20 cellular contexts compared by ENCODE assay signal in the genomic region with DNA sequence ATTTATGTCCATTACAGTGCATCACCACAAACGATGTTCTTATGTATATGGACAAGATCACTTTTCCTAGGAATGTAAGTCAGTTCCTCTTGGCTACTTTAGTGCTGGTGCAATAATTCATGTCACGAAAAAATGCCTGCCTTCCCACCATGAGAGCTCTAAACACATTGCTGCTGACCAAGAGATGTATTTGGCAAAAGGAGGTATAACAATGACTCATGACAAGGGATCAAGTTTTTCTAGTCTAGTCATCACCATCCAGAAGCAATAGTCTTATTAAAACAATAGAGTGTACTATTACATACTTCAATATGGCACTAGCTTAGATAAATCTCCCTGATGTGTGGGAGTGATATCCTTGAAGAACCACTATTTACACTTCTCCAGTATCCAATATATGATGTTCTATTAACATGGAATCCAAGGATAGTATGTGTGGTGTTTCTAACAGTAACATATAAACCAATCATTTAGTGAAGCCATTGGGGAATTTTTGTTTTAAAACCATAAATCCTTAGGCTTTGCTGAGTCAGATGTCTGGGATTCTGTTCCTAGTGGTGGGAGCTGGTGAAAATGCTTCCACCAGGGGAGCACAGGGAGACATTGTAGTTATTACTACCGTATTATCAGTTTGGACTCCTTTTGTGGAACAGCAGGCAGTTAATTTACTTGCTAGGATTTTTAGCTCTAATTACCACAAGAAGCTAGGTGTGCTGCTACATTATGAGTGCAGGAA.
A peak's percentile ranks its signal among the peaks of the same experiment; 100 is the strongest.
DNase-seq lines count a peak whose midpoint lies in the region; ATAC-seq and TF ChIP-seq lines count a peak whose summit lies in the region.
"Had no signal": no experiment of that assay in that cellular context is flagged by ENCODE, and none has a peak within 500 bp of the region (broad histone marks: within the 10 kb centered on the region; RNA-seq: fewer than 3 reads in every experiment).

No MANE protein-coding gene starts in this region.

- CTCF ChIA-PET in RWPE1 (lab: Yijun Ruan, JAX): no interaction called here

- H4K20me1 ChIP-seq in smooth muscle cell (ENCODE audit: low read depth): no peaks in the 10 kb centered on the region

- DNase-seq in DMS53 (lab: John Stamatoyannopoulos, UW): peak; percentile 28
- no peak for DNase-seq in DMS53 treated with DMSO at 0.1 percent for 48 hours (lab: John Stamatoyannopoulos, UW; ENCODE audit: unreplicated experiment)
- DNase-seq in RWPE1 (ENCODE audit: low spot score): peak; percentile 8
- DNase-seq in fibroblast of peridontal ligament (ENCODE audit: extremely low read depth): peak; percentile 2
- DNase-seq in smooth muscle cell (lab: John Stamatoyannopoulos, UW; ENCODE audit: unreplicated experiment): no peak
- DNase-seq in activated CD4-positive, alpha-beta T cell treated with anti-CD3 and anti-CD28 coated beads for 4 hours: no peak
- no peak for DNase-seq in activated effector memory CD4-positive, alpha-beta T cell treated with anti-CD3 and anti-CD28 coated beads, Interleukin-2, amount 50 U/mL, for 16 hours
- DNase-seq: activated CD4-positive, alpha-beta T cell treated with anti-CD3 and anti-CD28 coated beads, Interleukin-2, amount 10 ng/mL, durations not matched to agents 24 days and 14 days; activated T-cell treated with anti-CD3 and anti-CD28 coated beads for 4 hours; DND-41; esophagus squamous epithelium; KBM-7; NCI-H1436 treated with DMSO at 0.1 percent for 48 hours; pancreas; upper lobe of left lung had no signal

- peaks cover 4% of the 10 kb centered on the region for H3F3A ChIP-seq in smooth muscle cell (ENCODE audit: low read depth)

- WGBS in smooth muscle cell (ENCODE audit: low lambda C conversion rate): 42% methylated on average over 3 of the region's 3 CpGs

- H3K27me3 ChIP-seq in smooth muscle cell (ENCODE audit: low read depth): no peaks in the 10 kb centered on the region
- H3K27me3 ChIP-seq: esophagus squamous epithelium, pancreas, SJSA1, upper lobe of left lung had no signal

- H3K27ac ChIP-seq in RWPE1 (no peak overlapping the region), smooth muscle cell (ENCODE audit: low read depth) (peak overlapping the region; percentile 71)
- H3K27ac ChIP-seq: 22Rv1, C4-2B, esophagus squamous epithelium, pancreas, SJSA1, upper lobe of left lung had no signal

- POLR2A ChIA-PET in RWPE1 (lab: Yijun Ruan, JAX; ENCODE audit: low non-redundant PET): no interaction called here

- no peak overlapping the region for H3K9ac ChIP-seq in smooth muscle cell (ENCODE audit: low read depth)

- H3K79me2 ChIP-seq in smooth muscle cell (ENCODE audit: low read depth): no peaks in the 10 kb centered on the region

- H3K36me3 ChIP-seq in smooth muscle cell (ENCODE audit: low read depth): no peaks in the 10 kb centered on the region
- H3K36me3 ChIP-seq: esophagus squamous epithelium, pancreas, SJSA1, upper lobe of left lung had no signal

- no peak for TF ChIP-seq CTCF in RWPE1 (conservative IDR thresholded peaks at IDR 0.05; ENCODE audit: low read depth)
- no peak for TF ChIP-seq CTCF in smooth muscle cell (IDR thresholded peaks at IDR 0.05; ENCODE audit: borderline replicate concordance, insufficient read depth, poor library complexity, severe bottlenecking)

- H3K9me3 ChIP-seq in smooth muscle cell (replicated peaks; ENCODE audit: low read depth): no peaks in the 10 kb centered on the region
- H3K9me3 ChIP-seq: esophagus squamous epithelium, pancreas, SJSA1, upper lobe of left lung had no signal

- no peak overlapping the region for H3K4me3 ChIP-seq in smooth muscle cell
- H3K4me3 ChIP-seq: esophagus squamous epithelium, pancreas, SJSA1, upper lobe of left lung had no signal

- H3K4me2 ChIP-seq in smooth muscle cell: peak overlapping the region; percentile 15

- H2AFZ ChIP-seq in smooth muscle cell (ENCODE audit: low read depth): peak overlapping the region; percentile 73

- H3K4me1 ChIP-seq in smooth muscle cell (ENCODE audit: low read depth): no peaks in the 10 kb centered on the region
- H3K4me1 ChIP-seq: esophagus squamous epithelium, pancreas, SJSA1, upper lobe of left lung had no signal

- no peak for ATAC-seq in HG03460 (IDR thresholded peaks at IDR 0.05; ENCODE audit: unreplicated experiment)
- ATAC-seq: pancreas; stimulated activated memory B cell treated with anti-CD40 and anti-IgM and Interleukin-4, amounts not matched to agents 10 μg/mL and 1 μg/mL and 100 μg/mL, for 72 hours had no signal

Comparison
In these comparisons a context has a peak if more than half of its experiments do, and no peak if none do; other contexts are left out.
1. DNase-seq: peak in DMS53 (single experiment), RWPE1 (single experiment) and fibroblast of peridontal ligament (single experiment); none in DMS53 treated with DMSO at 0.1 percent for 48 hours (single experiment), smooth muscle cell (single experiment), activated CD4-positive, alpha-beta T cell treated with anti-CD3 and anti-CD28 coated beads for 4 hours (0 of 2) and activated effector memory CD4-positive, alpha-beta T cell treated with anti-CD3 and anti-CD28 coated beads, Interleukin-2, amount 50 U/mL, for 16 hours (single experiment).